8 cellular contexts compared by ENCODE assay signal in the genomic region with DNA sequence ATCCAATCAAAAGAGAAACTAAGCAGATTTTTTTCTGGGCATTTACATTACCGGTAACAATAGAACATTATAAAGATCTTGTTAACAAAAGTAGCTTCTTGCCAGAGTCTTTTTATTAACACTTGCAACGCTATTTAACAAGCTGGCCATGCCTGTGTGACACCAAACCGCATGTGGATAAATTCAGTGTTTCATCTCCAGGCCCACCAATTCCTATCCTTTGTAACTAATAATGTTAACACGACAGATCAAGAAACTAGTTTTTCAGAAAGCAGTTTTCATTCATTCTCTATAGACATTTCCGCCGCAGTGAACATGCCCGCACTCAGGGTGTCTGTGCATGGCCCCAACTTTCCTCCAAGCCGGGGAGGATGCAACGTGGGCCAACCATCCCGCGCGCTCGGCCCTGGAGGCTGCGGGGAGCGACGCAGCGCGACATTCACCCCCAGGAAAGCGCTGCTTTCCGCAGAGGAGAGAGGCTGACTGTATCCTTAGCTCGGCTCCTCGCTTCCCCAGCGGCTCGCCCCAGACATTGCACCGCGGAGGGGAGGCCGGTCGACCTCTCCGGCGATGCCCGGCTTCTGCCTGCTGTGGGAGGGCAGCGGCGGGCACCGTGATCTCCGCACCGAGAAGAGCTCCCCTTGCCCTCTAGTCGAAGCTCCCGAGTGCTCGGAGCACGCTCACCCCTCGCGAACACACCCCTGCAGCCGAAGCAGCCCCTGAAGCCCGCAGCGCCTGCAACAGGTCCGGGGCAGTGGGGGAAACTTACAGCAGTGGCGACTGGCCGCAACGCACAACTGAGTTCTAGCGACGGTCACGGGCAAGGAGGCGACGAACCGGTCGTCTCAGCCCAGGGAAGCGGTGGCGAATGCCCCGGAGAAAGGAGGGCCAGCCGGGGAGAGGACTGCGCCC. TPM values are rescaled to one million over a fixed set of nuclear protein-coding genes. Genes with fewer than 3 reads are reported as not detected.
DNase-seq lines count a peak whose midpoint lies in the region; ATAC-seq and TF ChIP-seq lines count a peak whose summit lies in the region.

No MANE protein-coding gene starts in this region.

- H3K4me1 ChIP-seq in iPS-18a (ENCODE audit: control insufficient read depth, low read depth, low read length), result peaks cover 12% of the 10 kb centered on the region
- H3K4me1 ChIP-seq in smooth muscle cell (ENCODE audit: low read depth), result peaks cover 49% of the 10 kb centered on the region

- H3K9me3 ChIP-seq in iPS-18a (ENCODE audit: control insufficient read depth, low read depth, low read length) (no peaks in the 10 kb centered on the region), smooth muscle cell (replicated peaks; ENCODE audit: low read depth) (no peaks in the 10 kb centered on the region)

- in situ Hi-C loops in astrocyte of the spinal cord (cut with HindIII; ENCODE audit: low sequenced_read_pairs), result no loop called here

- 1% methylated on average over 58 of the region's 61 CpGs for WGBS in smooth muscle cell (ENCODE audit: low lambda C conversion rate)

- DNase-seq in C1 segment of cervical spinal cord (lab: John Stamatoyannopoulos, UW) (peak in 8 of 14 donors; percentile 15 to 70 (median 58)), SKM-1 treated with dmso at 0.1 percent for 144 hours (lab: John Stamatoyannopoulos, UW; ENCODE audit: unreplicated experiment) (peak; percentile 58), astrocyte of the spinal cord (ENCODE audit: low read depth, low spot score) (no peak), smooth muscle cell (lab: John Stamatoyannopoulos, UW; ENCODE audit: unreplicated experiment) (peak; percentile 68), GOT3 (lab: John Stamatoyannopoulos, UW) (no peak)

- H3F3A ChIP-seq in smooth muscle cell (ENCODE audit: low read depth), result peaks cover 30% of the 10 kb centered on the region

- TF ChIP-seq CTCF in astrocyte of the spinal cord (IDR thresholded peaks at IDR 0.05; ENCODE audit: low read depth, low read length) (peak; percentile 12), smooth muscle cell (IDR thresholded peaks at IDR 0.05; ENCODE audit: borderline replicate concordance, insufficient read depth, poor library complexity, severe bottlenecking) (no peak)

- peak overlapping the region; percentile 50 for H2AFZ ChIP-seq in smooth muscle cell (ENCODE audit: low read depth)

- H4K20me1 ChIP-seq in smooth muscle cell (ENCODE audit: low read depth), result peaks cover 50% of the 10 kb centered on the region

- H3K27ac ChIP-seq in iPS-18a (ENCODE audit: low read length), result no peak overlapping the region
- H3K27ac ChIP-seq in smooth muscle cell (ENCODE audit: low read depth), result peak overlapping the region; percentile 94

- peak overlapping the region; percentile 67 for H3K9ac ChIP-seq in iPS-18a (ENCODE audit: low read length)
- H3K9ac ChIP-seq in smooth muscle cell (ENCODE audit: low read depth), result peak overlapping the region; percentile 76

- peaks cover 56% of the 10 kb centered on the region for H3K79me2 ChIP-seq in smooth muscle cell (ENCODE audit: low read depth)

- H3K4me3 ChIP-seq in astrocyte of the spinal cord (ENCODE audit: low read depth, low read length), result peak overlapping the region; percentile 98
- H3K4me3 ChIP-seq in iPS-18a (ENCODE audit: low read length), result peak overlapping the region; percentile 72
- H3K4me3 ChIP-seq in smooth muscle cell, result peak overlapping the region; percentile 72

- peak overlapping the region; percentile 90 for H3K4me2 ChIP-seq in smooth muscle cell

- H3K36me3 ChIP-seq in iPS-18a (ENCODE audit: control insufficient read depth, low read depth, low read length) (peaks cover 8% of the 10 kb centered on the region), smooth muscle cell (ENCODE audit: low read depth) (no peaks in the 10 kb centered on the region)

- peak; percentile 32 for ATAC-seq in GM19395 (IDR thresholded peaks at IDR 0.05; ENCODE audit: unreplicated experiment)
- peak; percentile 9 for ATAC-seq in HG03457 (IDR thresholded peaks at IDR 0.05; ENCODE audit: unreplicated experiment)

- peaks cover 35% of the 10 kb centered on the region for H3K27me3 ChIP-seq in iPS-18a (ENCODE audit: control insufficient read depth, insufficient read depth, low read length)
- H3K27me3 ChIP-seq in smooth muscle cell (ENCODE audit: low read depth), result no peaks in the 10 kb centered on the region

RNA-seq across cellular contexts. Expression of gene ENC1, which starts 0.7 kb away (rescaled TPM):
- total RNA-seq in smooth muscle cell, result 110 and 117 TPM in 2 replicates
- 17.4 and 73.4 TPM in 2 replicates for polyA plus RNA-seq in smooth muscle cell

RNA-seq across cellular contexts. Expression of gene HEXB, which starts 45.2 kb away (rescaled TPM):
- 109 and 111 TPM in 2 replicates for total RNA-seq in smooth muscle cell
- polyA plus RNA-seq in smooth muscle cell, result 102 and 108 TPM in 2 replicates

Comparison
In these comparisons a context has a peak if more than half of its experiments do, and no peak if none do; other contexts are left out.
1. DNase-seq: peak in C1 segment of cervical spinal cord (8 of 14), SKM-1 treated with dmso at 0.1 percent for 144 hours (single experiment) and smooth muscle cell (single experiment); none in astrocyte of the spinal cord (single experiment) and GOT3 (single experiment).
2. Peak in every context shown above with its lines, with median percentiles within 50 percentile points of each other: H3K4me3 ChIP-seq.